1 cellular context compared by ENCODE assay signal in genomic region chr16:19555186-19555937, GRCh38.
TF ChIP-seq lines count a peak whose summit lies in the region.

A gene with protein sequence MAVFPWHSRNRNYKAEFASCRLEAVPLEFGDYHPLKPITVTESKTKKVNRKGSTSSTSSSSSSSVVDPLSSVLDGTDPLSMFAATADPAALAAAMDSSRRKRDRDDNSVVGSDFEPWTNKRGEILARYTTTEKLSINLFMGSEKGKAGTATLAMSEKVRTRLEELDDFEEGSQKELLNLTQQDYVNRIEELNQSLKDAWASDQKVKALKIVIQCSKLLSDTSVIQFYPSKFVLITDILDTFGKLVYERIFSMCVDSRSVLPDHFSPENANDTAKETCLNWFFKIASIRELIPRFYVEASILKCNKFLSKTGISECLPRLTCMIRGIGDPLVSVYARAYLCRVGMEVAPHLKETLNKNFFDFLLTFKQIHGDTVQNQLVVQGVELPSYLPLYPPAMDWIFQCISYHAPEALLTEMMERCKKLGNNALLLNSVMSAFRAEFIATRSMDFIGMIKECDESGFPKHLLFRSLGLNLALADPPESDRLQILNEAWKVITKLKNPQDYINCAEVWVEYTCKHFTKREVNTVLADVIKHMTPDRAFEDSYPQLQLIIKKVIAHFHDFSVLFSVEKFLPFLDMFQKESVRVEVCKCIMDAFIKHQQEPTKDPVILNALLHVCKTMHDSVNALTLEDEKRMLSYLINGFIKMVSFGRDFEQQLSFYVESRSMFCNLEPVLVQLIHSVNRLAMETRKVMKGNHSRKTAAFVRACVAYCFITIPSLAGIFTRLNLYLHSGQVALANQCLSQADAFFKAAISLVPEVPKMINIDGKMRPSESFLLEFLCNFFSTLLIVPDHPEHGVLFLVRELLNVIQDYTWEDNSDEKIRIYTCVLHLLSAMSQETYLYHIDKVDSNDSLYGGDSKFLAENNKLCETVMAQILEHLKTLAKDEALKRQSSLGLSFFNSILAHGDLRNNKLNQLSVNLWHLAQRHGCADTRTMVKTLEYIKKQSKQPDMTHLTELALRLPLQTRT (plus strand): TSS chr16:19555703. CDS start chr16:19555730, 27 bp downstream.

TF ChIP-seq in GM12878, 131 proteins besides CTCF, POLR2A, EP300 and RAD21 (continued from another document and continues in another):
- no peak for TF ChIP-seq NR2C2 (IDR thresholded peaks at IDR 0.05; ENCODE audit: borderline replicate concordance, control insufficient read depth, insufficient read length, low read depth)
- peak; percentile 72 for TF ChIP-seq SMARCA5 (IDR thresholded peaks at IDR 0.05)
- TF ChIP-seq CHD1 (IDR thresholded peaks at IDR 0.05; ENCODE audit: low read depth, low read length), result no peak
- peak; percentile 89 for TF ChIP-seq RCOR1 (conservative IDR thresholded peaks at IDR 0.05; ENCODE audit: low read depth, low read length)
- peak; percentile 92 for TF ChIP-seq PAX5 (IDR thresholded peaks at IDR 0.05; ENCODE audit: borderline replicate concordance, low read depth, low read length)
- no peak; a peak in 1 of 4 replicates for TF ChIP-seq ETV6 (conservative IDR thresholded peaks at IDR 0.05 in 1 of 2, IDR thresholded peaks at IDR 0.05 in 1 of 2; ENCODE audit: borderline replicate concordance in 1 of 2, low read depth in 1 of 2)
- peak; percentile 85 for TF ChIP-seq SIX5 (IDR thresholded peaks at IDR 0.05; ENCODE audit: low read depth, low read length, severe bottlenecking)
- peak; percentile 50; the same call in 1 of the 2 replicates for TF ChIP-seq RB1 (IDR thresholded peaks at IDR 0.05; ENCODE audit: borderline replicate concordance)
- peak; percentile 7 for TF ChIP-seq KLF5 (IDR thresholded peaks at IDR 0.05; ENCODE audit: partially characterized antibody)
- TF ChIP-seq MTA3 (IDR thresholded peaks at IDR 0.05; ENCODE audit: borderline replicate concordance, low read length), result no peak
- peak; percentile 58 for TF ChIP-seq MTA2 (IDR thresholded peaks at IDR 0.05; ENCODE audit: low read depth)
- no peak for TF ChIP-seq NFXL1 (IDR thresholded peaks at IDR 0.05; ENCODE audit: borderline replicate concordance)
- TF ChIP-seq TBL1XR1 (IDR thresholded peaks at IDR 0.05; ENCODE audit: low read depth, low read length), result peak; percentile 53; the same call in 1 of the 2 replicates
- peak; percentile 91 for TF ChIP-seq HCFC1 (IDR thresholded peaks at IDR 0.05; ENCODE audit: low read length)
- TF ChIP-seq PML (IDR thresholded peaks at IDR 0.05; ENCODE audit: low read length), result peak; percentile 8; the same call in 1 of the 2 replicates
- peak; percentile 58; the same call in 1 of the 2 replicates for TF ChIP-seq CBFB (IDR thresholded peaks at IDR 0.05; ENCODE audit: low read depth)
- TF ChIP-seq DPF2 (IDR thresholded peaks at IDR 0.05), result peak; percentile 46
- no peak for TF ChIP-seq EZH2 (IDR thresholded peaks at IDR 0.05; ENCODE audit: borderline replicate concordance, control insufficient read depth, low read depth, low read length)
- peak; percentile 75; the same call in 1 of the 2 replicates for TF ChIP-seq MXI1 (IDR thresholded peaks at IDR 0.05; ENCODE audit: low read depth, low read length)
- TF ChIP-seq NR2C1 (IDR thresholded peaks at IDR 0.05), result peak; percentile 93
- no peak for TF ChIP-seq SPI1 (IDR thresholded peaks at IDR 0.05; ENCODE audit: borderline replicate concordance, insufficient read depth, low read depth, low read length)
- peak; percentile 58; the same call in 1 of the 2 replicates for TF ChIP-seq ATF3 (IDR thresholded peaks at IDR 0.05; ENCODE audit: borderline replicate concordance, extremely low read depth, low read depth, low read length)
- TF ChIP-seq CHD4 (IDR thresholded peaks at IDR 0.05), result no peak
- TF ChIP-seq TAF1 (IDR thresholded peaks at IDR 0.05; ENCODE audit: borderline replicate concordance, low read depth, low read length), result peak; percentile 89; the same call in 1 of the 2 replicates
- no peak for TF ChIP-seq SMAD1 (IDR thresholded peaks at IDR 0.05; ENCODE audit: low read depth, partially characterized antibody)
- TF ChIP-seq, protein P1, sequence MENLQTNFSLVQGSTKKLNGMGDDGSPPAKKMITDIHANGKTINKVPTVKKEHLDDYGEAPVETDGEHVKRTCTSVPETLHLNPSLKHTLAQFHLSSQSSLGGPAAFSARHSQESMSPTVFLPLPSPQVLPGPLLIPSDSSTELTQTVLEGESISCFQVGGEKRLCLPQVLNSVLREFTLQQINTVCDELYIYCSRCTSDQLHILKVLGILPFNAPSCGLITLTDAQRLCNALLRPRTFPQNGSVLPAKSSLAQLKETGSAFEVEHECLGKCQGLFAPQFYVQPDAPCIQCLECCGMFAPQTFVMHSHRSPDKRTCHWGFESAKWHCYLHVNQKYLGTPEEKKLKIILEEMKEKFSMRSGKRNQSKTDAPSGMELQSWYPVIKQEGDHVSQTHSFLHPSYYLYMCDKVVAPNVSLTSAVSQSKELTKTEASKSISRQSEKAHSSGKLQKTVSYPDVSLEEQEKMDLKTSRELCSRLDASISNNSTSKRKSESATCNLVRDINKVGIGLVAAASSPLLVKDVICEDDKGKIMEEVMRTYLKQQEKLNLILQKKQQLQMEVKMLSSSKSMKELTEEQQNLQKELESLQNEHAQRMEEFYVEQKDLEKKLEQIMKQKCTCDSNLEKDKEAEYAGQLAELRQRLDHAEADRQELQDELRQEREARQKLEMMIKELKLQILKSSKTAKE (IDR thresholded peaks at IDR 0.05; ENCODE audit: low read depth, poor library complexity, severe bottlenecking), result no peak
- peak; percentile 11; the same call in 1 of the 2 replicates for TF ChIP-seq SMC3 (IDR thresholded peaks at IDR 0.05; ENCODE audit: borderline replicate concordance, low read length)
- TF ChIP-seq KDM1A (IDR thresholded peaks at IDR 0.05; ENCODE audit: borderline replicate concordance), result no peak
- TF ChIP-seq MYB (IDR thresholded peaks at IDR 0.05; ENCODE audit: borderline replicate concordance, low read depth, low read length), result no peak
- no peak for TF ChIP-seq FOXM1 (IDR thresholded peaks at IDR 0.05; ENCODE audit: low read depth, low read length)
- no peak; the same call in 1 of the 2 replicates for TF ChIP-seq IRF4 (IDR thresholded peaks at IDR 0.05; ENCODE audit: low read depth, low read length)
- no peak for TF ChIP-seq ESRRA (IDR thresholded peaks at IDR 0.05; ENCODE audit: low read length)
- TF ChIP-seq IKZF1 (conservative IDR thresholded peaks at IDR 0.05), result peak; percentile 92
- 0 out of 2 replicates have a peak, but pooled peaks have one; percentile 8 for TF ChIP-seq NRF1 (conservative IDR thresholded peaks at IDR 0.05; ENCODE audit: low read depth, low read length)
- TF ChIP-seq FOXK2 (IDR thresholded peaks at IDR 0.05), result peak; percentile 56
- TF ChIP-seq SUPT20H (IDR thresholded peaks at IDR 0.05; ENCODE audit: borderline replicate concordance, control insufficient read depth, low read depth, low read length), result no peak
- TF ChIP-seq MAX (IDR thresholded peaks at IDR 0.05; ENCODE audit: low read depth, low read length), result no peak; the same call in 1 of the 2 replicates
- no peak for TF ChIP-seq RELA (IDR thresholded peaks at IDR 0.05; ENCODE audit: borderline replicate concordance, partially characterized antibody)
- TF ChIP-seq PRDM15 (CRISPR knock-in tag; IDR thresholded peaks at IDR 0.05), result no peak
- TF ChIP-seq JUND (IDR thresholded peaks at IDR 0.05; ENCODE audit: low read depth, low read length), result peak; percentile 28; the same call in 1 of the 2 replicates
- TF ChIP-seq NKRF (conservative IDR thresholded peaks at IDR 0.05), result no peak
- no peak for TF ChIP-seq KAT2A (conservative IDR thresholded peaks at IDR 0.05; ENCODE audit: control insufficient read depth, low read depth, low read length)
- TF ChIP-seq CBX5 (IDR thresholded peaks at IDR 0.05; ENCODE audit: low read depth), result no peak
- no peak for TF ChIP-seq BCLAF1 (IDR thresholded peaks at IDR 0.05)
- 0 out of 2 replicates have a peak, but pooled peaks have one; percentile 39 for TF ChIP-seq GABPA (IDR thresholded peaks at IDR 0.05; ENCODE audit: low read depth)
- TF ChIP-seq SP1 (IDR thresholded peaks at IDR 0.05; ENCODE audit: low read depth, low read length), result no peak
- TF ChIP-seq, protein P2, sequence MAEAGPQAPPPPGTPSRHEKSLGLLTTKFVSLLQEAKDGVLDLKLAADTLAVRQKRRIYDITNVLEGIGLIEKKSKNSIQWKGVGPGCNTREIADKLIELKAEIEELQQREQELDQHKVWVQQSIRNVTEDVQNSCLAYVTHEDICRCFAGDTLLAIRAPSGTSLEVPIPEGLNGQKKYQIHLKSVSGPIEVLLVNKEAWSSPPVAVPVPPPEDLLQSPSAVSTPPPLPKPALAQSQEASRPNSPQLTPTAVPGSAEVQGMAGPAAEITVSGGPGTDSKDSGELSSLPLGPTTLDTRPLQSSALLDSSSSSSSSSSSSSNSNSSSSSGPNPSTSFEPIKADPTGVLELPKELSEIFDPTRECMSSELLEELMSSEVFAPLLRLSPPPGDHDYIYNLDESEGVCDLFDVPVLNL (IDR thresholded peaks at IDR 0.05; ENCODE audit: low read depth, low read length), result peak; percentile 54; the same call in 1 of the 2 replicates
